Comparison of ENCODE assay signal across 25 cellular contexts in the genomic region with DNA sequence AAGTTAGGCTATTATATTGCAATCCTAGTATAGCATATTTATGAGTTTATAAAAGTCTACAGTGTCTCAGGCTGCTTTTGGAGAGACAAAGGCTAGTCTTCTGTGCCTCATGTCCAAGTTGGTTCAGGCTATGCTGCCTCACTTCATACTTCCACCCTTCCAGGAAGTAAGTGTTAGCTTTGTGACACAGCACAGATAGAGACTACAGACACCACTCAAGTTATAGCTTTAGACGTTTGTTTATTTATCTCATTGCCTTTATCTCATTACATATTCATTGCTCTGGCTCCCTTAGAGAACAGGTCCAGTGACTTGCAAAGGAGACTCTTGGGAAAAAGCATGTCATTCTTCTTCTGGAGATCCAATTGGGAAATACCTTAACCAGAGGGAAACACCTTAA. TPM values are rescaled to one million over a fixed set of nuclear protein-coding genes. Genes with fewer than 3 reads are reported as not detected.
"Had no signal": no experiment of that assay in that cellular context is flagged by ENCODE, and none has a peak within 500 bp of the region (broad histone marks: within the 10 kb centered on the region; RNA-seq: fewer than 3 reads in every experiment).

No MANE protein-coding gene starts in this region.

- DNase-seq: activated CD4-positive, alpha-beta T cell treated with anti-CD3 and anti-CD28 coated beads, Interleukin-2, amount 50 U/mL, for 1 hour; activated CD4-positive, CD25-positive, alpha-beta regulatory T cell treated with anti-CD3 and anti-CD28 coated beads, Interleukin-2, amount 50 U/mL, for 72 hours; activated CD8-positive, alpha-beta T cell treated with anti-CD3 and anti-CD28 coated beads, Interleukin-2, amount 10 ng/mL, durations not matched to agents 7 days and 5 days; activated gamma-delta T cell treated with Interleukin-2 at 50 U/mL for 16 hours; anterior cingulate cortex; body of pancreas; dermis blood vessel endothelial cell; effector CD8-positive, alpha-beta T cell; foreskin melanocyte; glutamatergic neuron; hippocampal formation; left cardiac atrium; ovary; spleen; stimulated activated CD4-positive, alpha-beta T cell treated with anti-CD3 and anti-CD28 coated beads, Interleukin-4, amount 100 ng/mL, for 4 hours; stimulated activated naive CD8-positive, alpha-beta T cell treated with anti-CD3 and anti-CD28 coated beads, Interleukin-15, Interleukin-2, amounts not matched to agents 100 U/mL and 50 U/mL, for 24 hours; upper lobe of left lung had no signal

- H3K4me1 Mint-ChIP-seq: activated naive CD4-positive, alpha-beta T cell treated with anti-CD3 and anti-CD28 coated beads, Interleukin-2, amount 50 U/mL, for 24 hours; memory B cell had no signal

- ATAC-seq: activated CD8-positive, alpha-beta T cell treated with anti-CD3 and anti-CD28 coated beads, Interleukin-2, amount 10 ng/mL, durations not matched to agents 7 days and 5 days; body of pancreas; left cardiac atrium; stimulated activated naive CD8-positive, alpha-beta T cell treated with anti-CD3 and anti-CD28 coated beads, Interleukin-15, Interleukin-2, amounts not matched to agents 100 U/mL and 50 U/mL, for 24 hours had no signal

- H3K27me3 Mint-ChIP-seq: activated naive CD4-positive, alpha-beta T cell treated with anti-CD3 and anti-CD28 coated beads, Interleukin-2, amount 50 U/mL, for 24 hours; memory B cell had no signal

- H3K4me3 Mint-ChIP-seq: activated CD8-positive, alpha-beta T cell treated with anti-CD3 and anti-CD28 coated beads, Interleukin-2, amount 10 ng/mL, durations not matched to agents 7 days and 5 days; activated naive CD4-positive, alpha-beta T cell treated with anti-CD3 and anti-CD28 coated beads, Interleukin-2, amount 50 U/mL, for 24 hours; memory B cell; nephron; T-helper 2 cell treated with Interferon-gamma antibody and Interleukin-4, amounts not matched to agents 5 μg/mL and 100 μg/mL, for 36 hours had no signal

- H3K27ac Mint-ChIP-seq: activated CD8-positive, alpha-beta T cell treated with anti-CD3 and anti-CD28 coated beads, Interleukin-2, amount 10 ng/mL, durations not matched to agents 7 days and 5 days; activated naive CD4-positive, alpha-beta T cell treated with anti-CD3 and anti-CD28 coated beads, Interleukin-2, amount 50 U/mL, for 24 hours; memory B cell; nephron; T-helper 2 cell treated with Interferon-gamma antibody and Interleukin-4, amounts not matched to agents 5 μg/mL and 100 μg/mL, for 36 hours had no signal

RNA-seq across cellular contexts. Expression of a gene that starts 22.6 kb away (rescaled TPM):
- total RNA-seq: myocyte had no signal

RNA-seq across cellular contexts. Expression of a gene that starts 45.5 kb away (rescaled TPM):
- total RNA-seq: body of pancreas, dermis blood vessel endothelial cell, left cardiac atrium, lower leg skin, myocyte, prostate gland, subcutaneous adipose tissue had no signal

RNA-seq across cellular contexts. Expression of a gene that starts 51.3 kb away (rescaled TPM):
- total RNA-seq: myocyte had no signal
